2 cellular contexts compared by ENCODE assay signal in the genomic region with DNA sequence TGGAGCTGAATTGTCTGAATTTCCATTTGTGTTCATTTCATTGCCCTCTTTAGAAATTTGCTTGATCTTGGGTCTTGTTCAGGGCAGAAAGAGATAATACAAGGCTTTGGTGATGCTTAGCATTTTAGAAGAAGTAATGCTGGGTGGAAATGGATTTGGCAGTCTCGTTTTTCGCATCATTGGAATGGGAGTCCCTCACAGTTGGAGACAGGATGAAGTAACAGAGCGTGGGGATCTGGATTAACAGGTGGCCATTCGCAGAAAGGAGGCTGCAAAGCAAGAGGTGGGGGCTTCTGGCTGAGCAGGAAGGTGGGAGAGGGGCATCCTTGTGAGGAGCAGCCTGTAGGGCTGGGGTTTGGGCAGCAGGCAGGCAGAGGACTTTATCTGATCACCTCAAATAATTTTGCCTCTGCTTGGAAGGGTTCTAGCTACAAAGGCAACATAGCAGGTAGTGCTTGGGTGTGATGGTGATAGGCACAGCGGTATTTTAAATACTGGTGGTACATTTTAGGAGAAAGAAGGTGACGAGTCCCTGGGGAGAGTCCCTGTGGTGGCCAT.
TF ChIP-seq lines count a peak whose summit lies in the region.

No MANE protein-coding gene starts in this region.

TF ChIP-seq in A549, 52 proteins besides CTCF, POLR2A, EP300 and RAD21 (continued from another document):
- TF ChIP-seq, protein P1, sequence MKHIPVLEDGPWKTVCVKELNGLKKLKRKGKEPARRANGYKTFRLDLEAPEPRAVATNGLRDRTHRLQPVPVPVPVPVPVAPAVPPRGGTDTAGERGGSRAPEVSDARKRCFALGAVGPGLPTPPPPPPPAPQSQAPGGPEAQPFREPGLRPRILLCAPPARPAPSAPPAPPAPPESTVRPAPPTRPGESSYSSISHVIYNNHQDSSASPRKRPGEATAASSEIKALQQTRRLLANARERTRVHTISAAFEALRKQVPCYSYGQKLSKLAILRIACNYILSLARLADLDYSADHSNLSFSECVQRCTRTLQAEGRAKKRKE (CRISPR knock-in tag; IDR thresholded peaks at IDR 0.05; ENCODE audit: low read depth): no peak
- TF ChIP-seq, protein P2, sequence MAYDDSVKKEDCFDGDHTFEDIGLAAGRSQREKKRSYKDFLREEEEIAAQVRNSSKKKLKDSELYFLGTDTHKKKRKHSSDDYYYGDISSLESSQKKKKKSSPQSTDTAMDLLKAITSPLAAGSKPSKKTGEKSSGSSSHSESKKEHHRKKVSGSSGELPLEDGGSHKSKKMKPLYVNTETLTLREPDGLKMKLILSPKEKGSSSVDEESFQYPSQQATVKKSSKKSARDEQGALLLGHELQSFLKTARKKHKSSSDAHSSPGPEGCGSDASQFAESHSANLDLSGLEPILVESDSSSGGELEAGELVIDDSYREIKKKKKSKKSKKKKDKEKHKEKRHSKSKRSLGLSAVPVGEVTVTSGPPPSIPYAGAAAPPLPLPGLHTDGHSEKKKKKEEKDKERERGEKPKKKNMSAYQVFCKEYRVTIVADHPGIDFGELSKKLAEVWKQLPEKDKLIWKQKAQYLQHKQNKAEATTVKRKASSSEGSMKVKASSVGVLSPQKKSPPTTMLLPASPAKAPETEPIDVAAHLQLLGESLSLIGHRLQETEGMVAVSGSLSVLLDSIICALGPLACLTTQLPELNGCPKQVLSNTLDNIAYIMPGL (CRISPR knock-in tag; IDR thresholded peaks at IDR 0.05; ENCODE audit: borderline replicate concordance): no peak
- TF ChIP-seq CEBPB (IDR thresholded peaks at IDR 0.05): no peak
- TF ChIP-seq, protein P3, sequence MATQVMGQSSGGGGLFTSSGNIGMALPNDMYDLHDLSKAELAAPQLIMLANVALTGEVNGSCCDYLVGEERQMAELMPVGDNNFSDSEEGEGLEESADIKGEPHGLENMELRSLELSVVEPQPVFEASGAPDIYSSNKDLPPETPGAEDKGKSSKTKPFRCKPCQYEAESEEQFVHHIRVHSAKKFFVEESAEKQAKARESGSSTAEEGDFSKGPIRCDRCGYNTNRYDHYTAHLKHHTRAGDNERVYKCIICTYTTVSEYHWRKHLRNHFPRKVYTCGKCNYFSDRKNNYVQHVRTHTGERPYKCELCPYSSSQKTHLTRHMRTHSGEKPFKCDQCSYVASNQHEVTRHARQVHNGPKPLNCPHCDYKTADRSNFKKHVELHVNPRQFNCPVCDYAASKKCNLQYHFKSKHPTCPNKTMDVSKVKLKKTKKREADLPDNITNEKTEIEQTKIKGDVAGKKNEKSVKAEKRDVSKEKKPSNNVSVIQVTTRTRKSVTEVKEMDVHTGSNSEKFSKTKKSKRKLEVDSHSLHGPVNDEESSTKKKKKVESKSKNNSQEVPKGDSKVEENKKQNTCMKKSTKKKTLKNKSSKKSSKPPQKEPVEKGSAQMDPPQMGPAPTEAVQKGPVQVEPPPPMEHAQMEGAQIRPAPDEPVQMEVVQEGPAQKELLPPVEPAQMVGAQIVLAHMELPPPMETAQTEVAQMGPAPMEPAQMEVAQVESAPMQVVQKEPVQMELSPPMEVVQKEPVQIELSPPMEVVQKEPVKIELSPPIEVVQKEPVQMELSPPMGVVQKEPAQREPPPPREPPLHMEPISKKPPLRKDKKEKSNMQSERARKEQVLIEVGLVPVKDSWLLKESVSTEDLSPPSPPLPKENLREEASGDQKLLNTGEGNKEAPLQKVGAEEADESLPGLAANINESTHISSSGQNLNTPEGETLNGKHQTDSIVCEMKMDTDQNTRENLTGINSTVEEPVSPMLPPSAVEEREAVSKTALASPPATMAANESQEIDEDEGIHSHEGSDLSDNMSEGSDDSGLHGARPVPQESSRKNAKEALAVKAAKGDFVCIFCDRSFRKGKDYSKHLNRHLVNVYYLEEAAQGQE (IDR thresholded peaks at IDR 0.05): no peak
- no peak for TF ChIP-seq ZSCAN20 (CRISPR knock-in tag; IDR thresholded peaks at IDR 0.05)
- TF ChIP-seq HEYL (CRISPR knock-in tag; IDR thresholded peaks at IDR 0.05): no peak
- TF ChIP-seq PHF8 (IDR thresholded peaks at IDR 0.05; ENCODE audit: borderline replicate concordance, low read depth): no peak
- TF ChIP-seq RARB (CRISPR knock-in tag; IDR thresholded peaks at IDR 0.05): no peak
- no peak for TF ChIP-seq SREBF2 (IDR thresholded peaks at IDR 0.05)
- no peak for TF ChIP-seq NPAS2 (CRISPR knock-in tag; IDR thresholded peaks at IDR 0.05; ENCODE audit: borderline replicate concordance)
- TF ChIP-seq RFX5 (IDR thresholded peaks at IDR 0.05): no peak
- TF ChIP-seq CHD2 (IDR thresholded peaks at IDR 0.05; ENCODE audit: low read length, partially characterized antibody): no peak
- TF ChIP-seq FOXS1 (CRISPR knock-in tag; IDR thresholded peaks at IDR 0.05): no peak
- TF ChIP-seq FOSB (CRISPR knock-in tag; IDR thresholded peaks at IDR 0.05): no peak
- TF ChIP-seq ZC3H11A (IDR thresholded peaks at IDR 0.05): no peak

TF ChIP-seq in GM23338, 12 proteins besides CTCF, POLR2A, EP300 and RAD21 (continued from another document):
- TF ChIP-seq, protein P3 (IDR thresholded peaks at IDR 0.05; ENCODE audit: unreplicated experiment): no peak
- no peak for TF ChIP-seq EZH2phosphoT487 (IDR thresholded peaks at IDR 0.05; ENCODE audit: unreplicated experiment)
- TF ChIP-seq JUNB (IDR thresholded peaks at IDR 0.05; ENCODE audit: unreplicated experiment): no peak
- no peak for TF ChIP-seq ZNF114 (CRISPR knock-in tag; IDR thresholded peaks at IDR 0.05)
- TF ChIP-seq, protein P4, sequence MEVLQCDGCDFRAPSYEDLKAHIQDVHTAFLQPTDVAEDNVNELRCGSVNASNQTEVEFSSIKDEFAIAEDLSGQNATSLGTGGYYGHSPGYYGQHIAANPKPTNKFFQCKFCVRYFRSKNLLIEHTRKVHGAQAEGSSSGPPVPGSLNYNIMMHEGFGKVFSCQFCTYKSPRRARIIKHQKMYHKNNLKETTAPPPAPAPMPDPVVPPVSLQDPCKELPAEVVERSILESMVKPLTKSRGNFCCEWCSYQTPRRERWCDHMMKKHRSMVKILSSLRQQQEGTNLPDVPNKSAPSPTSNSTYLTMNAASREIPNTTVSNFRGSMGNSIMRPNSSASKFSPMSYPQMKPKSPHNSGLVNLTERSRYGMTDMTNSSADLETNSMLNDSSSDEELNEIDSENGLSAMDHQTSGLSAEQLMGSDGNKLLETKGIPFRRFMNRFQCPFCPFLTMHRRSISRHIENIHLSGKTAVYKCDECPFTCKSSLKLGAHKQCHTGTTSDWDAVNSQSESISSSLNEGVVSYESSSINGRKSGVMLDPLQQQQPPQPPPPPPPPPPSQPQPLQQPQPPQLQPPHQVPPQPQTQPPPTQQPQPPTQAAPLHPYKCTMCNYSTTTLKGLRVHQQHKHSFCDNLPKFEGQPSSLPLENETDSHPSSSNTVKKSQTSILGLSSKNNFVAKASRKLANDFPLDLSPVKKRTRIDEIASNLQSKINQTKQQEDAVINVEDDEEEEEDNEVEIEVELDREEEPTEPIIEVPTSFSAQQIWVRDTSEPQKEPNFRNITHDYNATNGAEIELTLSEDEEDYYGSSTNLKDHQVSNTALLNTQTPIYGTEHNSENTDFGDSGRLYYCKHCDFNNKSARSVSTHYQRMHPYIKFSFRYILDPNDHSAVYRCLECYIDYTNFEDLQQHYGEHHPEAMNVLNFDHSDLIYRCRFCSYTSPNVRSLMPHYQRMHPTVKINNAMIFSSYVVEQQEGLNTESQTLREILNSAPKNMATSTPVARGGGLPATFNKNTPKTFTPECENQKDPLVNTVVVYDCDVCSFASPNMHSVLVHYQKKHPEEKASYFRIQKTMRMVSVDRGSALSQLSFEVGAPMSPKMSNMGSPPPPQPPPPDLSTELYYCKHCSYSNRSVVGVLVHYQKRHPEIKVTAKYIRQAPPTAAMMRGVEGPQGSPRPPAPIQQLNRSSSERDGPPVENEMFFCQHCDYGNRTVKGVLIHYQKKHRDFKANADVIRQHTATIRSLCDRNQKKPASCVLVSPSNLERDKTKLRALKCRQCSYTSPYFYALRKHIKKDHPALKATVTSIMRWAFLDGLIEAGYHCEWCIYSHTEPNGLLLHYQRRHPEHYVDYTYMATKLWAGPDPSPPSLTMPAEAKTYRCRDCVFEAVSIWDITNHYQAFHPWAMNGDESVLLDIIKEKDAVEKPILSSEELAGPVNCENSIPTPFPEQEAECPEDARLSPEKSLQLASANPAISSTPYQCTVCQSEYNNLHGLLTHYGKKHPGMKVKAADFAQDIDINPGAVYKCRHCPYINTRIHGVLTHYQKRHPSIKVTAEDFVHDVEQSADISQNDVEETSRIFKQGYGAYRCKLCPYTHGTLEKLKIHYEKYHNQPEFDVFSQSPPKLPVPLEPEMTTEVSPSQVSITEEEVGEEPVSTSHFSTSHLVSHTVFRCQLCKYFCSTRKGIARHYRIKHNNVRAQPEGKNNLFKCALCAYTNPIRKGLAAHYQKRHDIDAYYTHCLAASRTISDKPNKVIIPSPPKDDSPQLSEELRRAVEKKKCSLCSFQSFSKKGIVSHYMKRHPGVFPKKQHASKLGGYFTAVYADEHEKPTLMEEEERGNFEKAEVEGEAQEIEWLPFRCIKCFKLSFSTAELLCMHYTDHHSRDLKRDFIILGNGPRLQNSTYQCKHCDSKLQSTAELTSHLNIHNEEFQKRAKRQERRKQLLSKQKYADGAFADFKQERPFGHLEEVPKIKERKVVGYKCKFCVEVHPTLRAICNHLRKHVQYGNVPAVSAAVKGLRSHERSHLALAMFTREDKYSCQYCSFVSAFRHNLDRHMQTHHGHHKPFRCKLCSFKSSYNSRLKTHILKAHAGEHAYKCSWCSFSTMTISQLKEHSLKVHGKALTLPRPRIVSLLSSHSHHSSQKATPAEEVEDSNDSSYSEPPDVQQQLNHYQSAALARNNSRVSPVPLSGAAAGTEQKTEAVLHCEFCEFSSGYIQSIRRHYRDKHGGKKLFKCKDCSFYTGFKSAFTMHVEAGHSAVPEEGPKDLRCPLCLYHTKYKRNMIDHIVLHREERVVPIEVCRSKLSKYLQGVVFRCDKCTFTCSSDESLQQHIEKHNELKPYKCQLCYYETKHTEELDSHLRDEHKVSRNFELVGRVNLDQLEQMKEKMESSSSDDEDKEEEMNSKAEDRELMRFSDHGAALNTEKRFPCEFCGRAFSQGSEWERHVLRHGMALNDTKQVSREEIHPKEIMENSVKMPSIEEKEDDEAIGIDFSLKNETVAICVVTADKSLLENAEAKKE (CRISPR knock-in tag; IDR thresholded peaks at IDR 0.05): no peak
- no peak for TF ChIP-seq EZH2 (IDR thresholded peaks at IDR 0.05; ENCODE audit: low read depth, unreplicated experiment)
- no peak for TF ChIP-seq NANOG (IDR thresholded peaks at IDR 0.05; ENCODE audit: borderline replicate concordance)
- TF ChIP-seq CREB1 (CRISPR knock-in tag; IDR thresholded peaks at IDR 0.05; ENCODE audit: low read depth): no peak
